22 cellular contexts compared by ENCODE assay signal in genomic region chr6:138258991-138259390, GRCh38. TPM values are rescaled to one million over a fixed set of nuclear protein-coding genes. Genes with fewer than 3 reads are reported as not detected.
A peak's percentile ranks its signal among the peaks of the same experiment; 100 is the strongest.
DNase-seq lines count a peak whose midpoint lies in the region; ATAC-seq, FAIRE-seq and TF ChIP-seq lines count a peak whose summit lies in the region.
"Had no signal": no experiment of that assay in that cellular context is flagged by ENCODE, and none has a peak within 500 bp of the region (broad histone marks: within the 10 kb centered on the region; RNA-seq: fewer than 3 reads in every experiment).

No MANE protein-coding gene starts in this region.

- TF ChIP-seq CTCF in bronchial epithelial cell (IDR thresholded peaks at IDR 0.05; ENCODE audit: insufficient read depth, low read length, severe bottlenecking): no peak
- no peak for TF ChIP-seq CTCF in prostate gland (IDR thresholded peaks at IDR 0.05)

- H3K9me3 Mint-ChIP-seq in activated T-cell treated with anti-CD3 and anti-CD28 coated beads, Interleukin-2, amount 50 U/mL, for 4 hours: no peaks in the 10 kb centered on the region

- no peaks in the 10 kb centered on the region for H3K27me3 ChIP-seq in bronchial epithelial cell (ENCODE audit: control insufficient read depth, insufficient read depth, low read length)
- no peaks in the 10 kb centered on the region for H3K27me3 ChIP-seq in prostate gland (replicated peaks; ENCODE audit: insufficient read depth)
- H3K27me3 ChIP-seq: BLaER1 had no signal

- H3K4me3 ChIP-seq in bronchial epithelial cell (ENCODE audit: low read depth, low read length): no peak overlapping the region
- no peak overlapping the region for H3K4me3 ChIP-seq in prostate gland
- H3K4me3 ChIP-seq: BLaER1, GM23248 had no signal

- H3K4me1 Mint-ChIP-seq in activated T-cell treated with anti-CD3 and anti-CD28 coated beads, Interleukin-2, amount 50 U/mL, for 4 hours (ENCODE audit: low read depth): no peaks in the 10 kb centered on the region

- TF ChIP-seq POLR2A in prostate gland (IDR thresholded peaks at IDR 0.05): no peak

- WGBS in prostate gland: 39% methylated on average over 6 of the region's 6 CpGs

- H3K36me3 ChIP-seq in bronchial epithelial cell (ENCODE audit: control insufficient read depth, insufficient read depth, low read length) (no peaks in the 10 kb centered on the region), prostate gland (no peaks in the 10 kb centered on the region)
- H3K36me3 ChIP-seq: BLaER1 had no signal

- H3K4me3 Mint-ChIP-seq in activated T-cell treated with anti-CD3 and anti-CD28 coated beads, Interleukin-2, amount 50 U/mL, for 4 hours: no peak overlapping the region

- FAIRE-seq in bronchial epithelial cell (lab: Jason Lieb, UNC): peak; percentile 23
- FAIRE-seq: A204.1 had no signal

- H3K4me1 ChIP-seq in prostate gland (replicated peaks): peaks cover 8% of the 10 kb centered on the region
- H3K4me1 ChIP-seq: BLaER1 had no signal

- no peak for ATAC-seq in activated T-cell treated with anti-CD3 and anti-CD28 coated beads, Interleukin-2, amount 50 U/mL, for 4 hours
- ATAC-seq: HCT116 had no signal

- H3K36me3 Mint-ChIP-seq in activated T-cell treated with anti-CD3 and anti-CD28 coated beads, Interleukin-2, amount 50 U/mL, for 4 hours (ENCODE audit: insufficient read depth): no peaks in the 10 kb centered on the region

- H3K27ac ChIP-seq in prostate gland: peak overlapping the region; percentile 65 to 91
- H3K27ac ChIP-seq: BLaER1, GM23248 had no signal

- peak; percentile 13 for DNase-seq in NCI-H146 (lab: John Stamatoyannopoulos, UW)
- DNase-seq in NCI-H146 treated with DMSO at 0.1 percent for 48 hours (lab: John Stamatoyannopoulos, UW; ENCODE audit: unreplicated experiment): no peak
- peak; percentile 76 for DNase-seq in DMS153 treated with DMSO at 0.1 percent for 48 hours (lab: John Stamatoyannopoulos, UW; ENCODE audit: unreplicated experiment)
- DNase-seq in bronchial epithelial cell (ENCODE audit: low read depth): no peak
- peak; percentile 81 for DNase-seq in prostate gland (ENCODE audit: low spot score)
- DNase-seq in SW 1271 (lab: John Stamatoyannopoulos, UW): no peak
- DNase-seq in HUDEP-2 (lab: John Stamatoyannopoulos, UW; ENCODE audit: unreplicated experiment in 76 of 76): no peak
- DNase-seq in activated T-cell treated with anti-CD3 and anti-CD28 coated beads, Interleukin-2, amount 50 U/mL, for 4 hours: no peak
- DNase-seq: GM23248; KBM-7; NCI-H1694 treated with DMSO at 0.1 percent for 48 hours; NCI-H2171; NK-92 treated with Interleukin-12 subunit alpha and Interleukin-12 subunit beta, amount 100 ng/mL, for 24 hours; SHP77; SK-N-SH; T-helper 1 cell had no signal

- intact Hi-C loops in prostate gland (cut with DNase I): no loop called here

- H3K9me3 ChIP-seq in prostate gland: no peaks in the 10 kb centered on the region
- H3K9me3 ChIP-seq: BLaER1, SK-N-SH had no signal

- H3K27me3 Mint-ChIP-seq in activated T-cell treated with anti-CD3 and anti-CD28 coated beads, Interleukin-2, amount 50 U/mL, for 4 hours (ENCODE audit: low read depth): peaks cover 20% of the 10 kb centered on the region

RNA-seq across cellular contexts. Expression of gene PBOV1, which starts 40.7 kb away (rescaled TPM):
- not detected in 2 replicates for total RNA-seq in bronchial epithelial cell
- not detected for total RNA-seq in prostate gland
- total RNA-seq in activated T-cell treated with anti-CD3 and anti-CD28 coated beads, Interleukin-2, amount 50 U/mL, for 4 hours: not detected
- total RNA-seq: GM23248, M059J, NCI-H460, OCI-LY7 had no signal

Comparison
In these comparisons a context has a peak if more than half of its experiments do, and no peak if none do; other contexts are left out.
1. DNase-seq: peak in NCI-H146 (single experiment), DMS153 treated with DMSO at 0.1 percent for 48 hours (single experiment) and prostate gland (single experiment); none in NCI-H146 treated with DMSO at 0.1 percent for 48 hours (single experiment), bronchial epithelial cell (single experiment), SW 1271 (0 of 2), HUDEP-2 (0 of 76) and activated T-cell treated with anti-CD3 and anti-CD28 coated beads, Interleukin-2, amount 50 U/mL, for 4 hours (single experiment).